In the genomic region with DNA sequence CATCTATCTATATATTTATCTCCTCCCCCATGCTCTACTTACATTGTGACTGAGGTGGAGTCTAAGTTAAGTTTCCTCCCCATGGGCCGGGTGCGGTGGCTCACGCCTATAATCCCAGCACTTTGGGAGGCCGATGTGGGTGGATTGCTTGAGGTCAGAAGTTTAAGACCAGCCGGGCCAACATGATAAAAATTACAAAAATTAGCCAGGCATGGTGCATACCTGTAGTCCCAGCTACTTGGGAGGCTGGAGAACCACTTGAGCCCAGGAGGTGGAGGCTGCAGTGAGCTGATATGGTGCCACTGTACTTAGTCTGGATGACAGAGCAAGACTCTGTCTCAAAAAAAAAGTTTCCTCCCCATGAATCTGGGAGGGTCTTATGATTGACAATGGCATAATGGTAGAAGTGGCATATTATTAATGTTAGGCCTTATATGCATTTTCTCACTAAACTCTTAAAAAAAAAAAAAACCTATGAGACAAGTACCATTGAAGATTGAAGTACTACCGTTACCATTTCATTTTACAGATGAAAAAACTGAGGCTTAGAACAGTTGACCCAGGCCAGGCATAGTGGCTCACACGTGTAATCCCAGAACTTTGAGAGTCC, we compare ENCODE assay signal across 13 cellular contexts. TPM values are rescaled to one million over a fixed set of nuclear protein-coding genes. Genes with fewer than 3 reads are reported as not detected.
"Had no signal": no experiment of that assay in that cellular context is flagged by ENCODE, and none has a peak within 500 bp of the region (broad histone marks: within the 10 kb centered on the region; RNA-seq: fewer than 3 reads in every experiment).

No MANE protein-coding gene starts in this region.

- H3K27ac ChIP-seq: colonic mucosa, heart left ventricle, testis had no signal

- H3K9me3 Mint-ChIP-seq: activated naive CD4-positive, alpha-beta T cell treated with anti-CD3 and anti-CD28 coated beads for 36 hours; stimulated activated naive CD8-positive, alpha-beta T cell treated with anti-CD3 and anti-CD28 coated beads, Interleukin-15, Interleukin-2, amounts not matched to agents 100 ng/mL and 50 ng/mL, for 24 hours had no signal

- H3K4me3 ChIP-seq: colonic mucosa, heart left ventricle, testis had no signal

- H3K9me3 ChIP-seq: colonic mucosa, heart left ventricle, testis had no signal

- H3K27me3 ChIP-seq: colonic mucosa, heart left ventricle, testis had no signal

- H3K4me3 Mint-ChIP-seq: activated naive CD4-positive, alpha-beta T cell treated with anti-CD3 and anti-CD28 coated beads for 36 hours; stimulated activated naive CD8-positive, alpha-beta T cell treated with anti-CD3 and anti-CD28 coated beads, Interleukin-15, Interleukin-2, amounts not matched to agents 100 ng/mL and 50 ng/mL, for 24 hours had no signal

- DNase-seq: activated naive CD4-positive, alpha-beta T cell treated with anti-CD3 and anti-CD28 coated beads for 36 hours; colonic mucosa; foreskin melanocyte; heart left ventricle; stimulated activated CD4-positive, alpha-beta T cell treated with anti-CD3 and anti-CD28 coated beads, Interleukin-4, amount 100 ng/mL, for 1 hour; stimulated activated CD8-positive, alpha-beta memory T cell treated with anti-CD3 and anti-CD28 coated beads, Interleukin-4, amount 100 ng/mL, for 48 hours; testis had no signal

- H3K36me3 ChIP-seq: colonic mucosa, heart left ventricle had no signal

- ATAC-seq: heart left ventricle had no signal

- H3K27me3 Mint-ChIP-seq: stimulated activated naive CD8-positive, alpha-beta T cell treated with anti-CD3 and anti-CD28 coated beads, Interleukin-15, Interleukin-2, amounts not matched to agents 100 ng/mL and 50 ng/mL, for 24 hours had no signal

- H3K27ac Mint-ChIP-seq: activated naive CD4-positive, alpha-beta T cell treated with anti-CD3 and anti-CD28 coated beads for 36 hours; stimulated activated naive CD8-positive, alpha-beta T cell treated with anti-CD3 and anti-CD28 coated beads, Interleukin-15, Interleukin-2, amounts not matched to agents 100 ng/mL and 50 ng/mL, for 24 hours had no signal

RNA-seq across cellular contexts. Expression of a gene that starts 55.1 kb away (rescaled TPM):
- total RNA-seq: activated naive CD4-positive, alpha-beta T cell treated with anti-CD3 and anti-CD28 coated beads for 36 hours; astrocyte; cardiac septum; colonic mucosa; mesenteric fat pad; osteocyte; T-helper 1 cell treated with Interleukin-12 subunit alpha and Interleukin-12 subunit beta and Interleukin-4 antibody, amounts not matched to agents 30 ng/mL and 1 ng/mL, for 36 hours had no signal

RNA-seq across cellular contexts. Expression of a gene that starts 60.0 kb away (rescaled TPM):
- total RNA-seq: osteocyte had no signal
